ENCODE assay signal across 1 cellular context in genomic region chr12:124837958-124838803, GRCh38.
TF ChIP-seq lines count a peak whose summit lies in the region.

No MANE protein-coding gene starts in this region.

TF ChIP-seq in A549, 52 proteins besides CTCF, POLR2A, EP300 and RAD21 (continued from another document):
- TF ChIP-seq FOSB (CRISPR knock-in tag; IDR thresholded peaks at IDR 0.05) = no peak
- TF ChIP-seq JUN (IDR thresholded peaks at IDR 0.05) = peak; percentile 67 to 74; a peak in 3 of 5 replicates
- TF ChIP-seq ZC3H11A (IDR thresholded peaks at IDR 0.05) = no peak
- no peak for TF ChIP-seq MAFK (IDR thresholded peaks at IDR 0.05; ENCODE audit: partially characterized antibody)
- peak; percentile 30; the same call in 1 of the 2 replicates for TF ChIP-seq USF2 (IDR thresholded peaks at IDR 0.05)
- TF ChIP-seq RNF2 (IDR thresholded peaks at IDR 0.05; ENCODE audit: borderline replicate concordance, low read depth) = no peak
- peak; percentile 90 for TF ChIP-seq GATA3 (IDR thresholded peaks at IDR 0.05; ENCODE audit: borderline replicate concordance)
- TF ChIP-seq SMC3 (IDR thresholded peaks at IDR 0.05) = peak; percentile 33; the same call in 1 of the 3 replicates
- peak; percentile 87 for TF ChIP-seq MYC (IDR thresholded peaks at IDR 0.05; ENCODE audit: borderline replicate concordance, low read length)
- TF ChIP-seq ELK1 (IDR thresholded peaks at IDR 0.05; ENCODE audit: low read depth, low read length) = no peak
- TF ChIP-seq CHD2 (IDR thresholded peaks at IDR 0.05; ENCODE audit: low read length, partially characterized antibody) = no peak
- no peak for TF ChIP-seq FOSL2 (IDR thresholded peaks at IDR 0.05)
- TF ChIP-seq FOSL2 (CRISPR knock-in tag; IDR thresholded peaks at IDR 0.05) = peak; percentile 48; the same call in 1 of the 2 replicates
- peak; percentile 39 to 90; a peak in 2 of 4 replicates for TF ChIP-seq CEBPB (IDR thresholded peaks at IDR 0.05)
- TF ChIP-seq FOXS1 (CRISPR knock-in tag; IDR thresholded peaks at IDR 0.05) = no peak
- peak; percentile 94 for TF ChIP-seq MAX (IDR thresholded peaks at IDR 0.05)
- no peak for TF ChIP-seq POLR2AphosphoS2 (conservative IDR thresholded peaks at IDR 0.05; ENCODE audit: low read length)
- TF ChIP-seq E2F6 (IDR thresholded peaks at IDR 0.05; ENCODE audit: borderline replicate concordance, low read depth) = peak; percentile 21; the same call in 1 of the 2 replicates
- TF ChIP-seq BHLHE40 (IDR thresholded peaks at IDR 0.05; ENCODE audit: low read depth, low read length) = peak; percentile 49; the same call in 1 of the 2 replicates
- peak; percentile 33; the same call in 1 of the 2 replicates for TF ChIP-seq JUNB (IDR thresholded peaks at IDR 0.05)
